8 cellular contexts compared by ENCODE assay signal in genomic region chr2:27409321-27410073, GRCh38. TPM values are rescaled to one million over a fixed set of nuclear protein-coding genes. Genes with fewer than 3 reads are reported as not detected.
DNase-seq lines count a peak whose midpoint lies in the region; ATAC-seq, FAIRE-seq and TF ChIP-seq lines count a peak whose summit lies in the region.

Gene PPM1G, minus strand, starts transcription at chr2:27409591. Its CDS starts 169 bp downstream, at chr2:27409422.

- peaks cover 0 to 4% of the 10 kb centered on the region in 2 donors for H3K4me1 ChIP-seq in breast epithelium
- no peaks in the 10 kb centered on the region for H3K4me1 ChIP-seq in iPS-20b (ENCODE audit: insufficient read depth, low read length)
- H3K4me1 ChIP-seq in small intestine (ENCODE audit: control insufficient read depth in 2 of 2, insufficient read depth in 1 of 2, low read depth in 1 of 2, low read length in 1 of 2), result peaks cover 0 to 5% of the 10 kb centered on the region in 2 donors

- CTCF ChIA-PET in AG04450 (lab: Charles Lee), result interaction anchor here (0.6 to 3.4 kb wide), 5 partner anchors 9 to 274 kb away, joined by 3 to 16 read pairs (median 4); no protein-coding TSS in a partner anchor

- peaks cover 2% of the 10 kb centered on the region; the same call in 1 of the 2 replicates for H3K9me3 ChIP-seq in AG04450 (ENCODE audit: control insufficient read depth, insufficient read depth, low read length)
- no peaks in the 10 kb centered on the region for H3K9me3 ChIP-seq in WERI-Rb-1 (ENCODE audit: severe bottlenecking)
- H3K9me3 ChIP-seq in breast epithelium, result no peaks in the 10 kb centered on the region
- H3K9me3 ChIP-seq in iPS-20b (ENCODE audit: insufficient read depth, low read depth, low read length), result no peaks in the 10 kb centered on the region
- no peaks in the 10 kb centered on the region for H3K9me3 ChIP-seq in small intestine (ENCODE audit: control insufficient read depth, low read depth)

- DNase-seq in AG04450 (ENCODE audit: low read depth, low spot score) (peak; percentile 59), NCI-H2227 (lab: John Stamatoyannopoulos, UW; ENCODE audit: unreplicated experiment) (peak; percentile 97), WERI-Rb-1 (peak; percentile 99), breast epithelium (ENCODE audit: low spot score in 2 of 2) (peak; percentile 90 to 97), small intestine (peak; percentile 94)

- ATAC-seq in GM18907 (IDR thresholded peaks at IDR 0.05; ENCODE audit: unreplicated experiment) (peak; percentile 92), HG03139 (IDR thresholded peaks at IDR 0.05; ENCODE audit: unreplicated experiment) (peak; percentile 89)

- intact Hi-C loops in breast epithelium (cut with DNase I; ENCODE audit: low total_unique reads), result no loop called here

- H3K27ac ChIP-seq in AG04450 (ENCODE audit: low read depth, low read length), result peak within 1 kb of the TSS; percentile 31
- peak within 1 kb of the TSS; percentile 90 for H3K27ac ChIP-seq in WERI-Rb-1
- H3K27ac ChIP-seq in breast epithelium, result peak within 1 kb of the TSS; percentile 78 to 86
- H3K27ac ChIP-seq in iPS-20b (ENCODE audit: low read length), result peak within 1 kb of the TSS; percentile 81
- peak within 1 kb of the TSS; percentile 42 to 88 for H3K27ac ChIP-seq in small intestine (ENCODE audit: low read depth in 1 of 2, low read length in 1 of 2)

- FAIRE-seq in small intestine (lab: Jason Lieb, UNC), result no peak

- WGBS in small intestine, 3 donors, result 1% methylated on average over 70 to 82 of the region's 82 CpGs

- TF ChIP-seq POLR2A in breast epithelium (IDR thresholded peaks at IDR 0.05), result peak; percentile 49

- H3K27me3 ChIP-seq in AG04450 (ENCODE audit: control insufficient read depth, insufficient read depth, low read length), result peaks cover 3% of the 10 kb centered on the region
- H3K27me3 ChIP-seq in WERI-Rb-1 (ENCODE audit: insufficient read depth, low read depth, severe bottlenecking), result no peaks in the 10 kb centered on the region
- H3K27me3 ChIP-seq in breast epithelium, result no peaks in the 10 kb centered on the region
- no peaks in the 10 kb centered on the region for H3K27me3 ChIP-seq in iPS-20b (ENCODE audit: insufficient read depth, low read length)
- no peaks in the 10 kb centered on the region for H3K27me3 ChIP-seq in small intestine (ENCODE audit: control insufficient read depth in 2 of 2, insufficient read depth in 2 of 2, low read length in 2 of 2)

- H3K36me3 ChIP-seq in WERI-Rb-1, result peaks cover 32% of the 10 kb centered on the region
- no peaks in the 10 kb centered on the region for H3K36me3 ChIP-seq in breast epithelium
- peaks cover 24% of the 10 kb centered on the region; the same call in 1 of the 2 replicates for H3K36me3 ChIP-seq in iPS-20b (ENCODE audit: insufficient read depth, low read depth, low read length)
- no peaks in the 10 kb centered on the region for H3K36me3 ChIP-seq in small intestine (ENCODE audit: control insufficient read depth in 2 of 2, insufficient read depth in 2 of 2, low read length in 2 of 2)

- POLR2A ChIA-PET in AG04450 (lab: Yijun Ruan, JAX), result interaction anchor here (0.8 to 3.1 kb wide), 5 partner anchors 17 to 219 kb away, joined by 3 to 43 read pairs (median 8); partner anchors contain the start of genes CCDC121, GPN1, NRBP1 and ZNF512

- peak within 1 kb of the TSS; percentile 93 for H3K9ac ChIP-seq in iPS-20b (ENCODE audit: low read depth, low read length)

- peak within 1 kb of the TSS; percentile 89 for H3K4me3 ChIP-seq in AG04450 (ENCODE audit: low read depth, low read length)
- peak within 1 kb of the TSS; percentile 96 for H3K4me3 ChIP-seq in WERI-Rb-1 (ENCODE audit: low read depth, low read length)
- H3K4me3 ChIP-seq in breast epithelium, result peak within 1 kb of the TSS; percentile 81 to 100 (median 96)
- H3K4me3 ChIP-seq in iPS-20b (ENCODE audit: low read length), result peak within 1 kb of the TSS; percentile 85
- H3K4me3 ChIP-seq in small intestine (ENCODE audit: low read depth in 1 of 2, low read length in 2 of 2), result peak within 1 kb of the TSS; percentile 91 to 99

- no peak for TF ChIP-seq CTCF in AG04450 (IDR thresholded peaks at IDR 0.05; ENCODE audit: low read depth, low read length)
- no peak for TF ChIP-seq CTCF in WERI-Rb-1 (IDR thresholded peaks at IDR 0.05; ENCODE audit: low read depth, low read length)
- TF ChIP-seq CTCF in breast epithelium (IDR thresholded peaks at IDR 0.05), result no peak

RNA-seq across cellular contexts. Expression of gene PPM1G, which starts in this region (rescaled TPM):
- polyA plus RNA-seq in AG04450 (2011; rRNA removed), result 48.6 and 49.5 TPM in 2 replicates
- 50.6 and 51.0 TPM in 2 replicates for polyA minus RNA-seq in AG04450 (2011; rRNA and poly(A)+ RNA removed)
- 10 to 100 TPM; 46.2 to 59.0 (median 54.4) TPM for total RNA-seq in breast epithelium
- 10 to 100 TPM; 44.1 to 93.1 (median 45.4) TPM for polyA plus RNA-seq in small intestine

Comparison
In these comparisons a context has a peak if more than half of its experiments do, and no peak if none do; other contexts are left out.
1. Peak in every context shown above with its lines: DNase-seq, ATAC-seq, H3K4me3 ChIP-seq and H3K27ac ChIP-seq.
2. H3K27ac ChIP-seq: peak in every context shown above with its lines; median percentile 90 in WERI-Rb-1; 82 in breast epithelium; 81 in iPS-20b; 65 in small intestine; 31 in AG04450.